In the genomic region with DNA sequence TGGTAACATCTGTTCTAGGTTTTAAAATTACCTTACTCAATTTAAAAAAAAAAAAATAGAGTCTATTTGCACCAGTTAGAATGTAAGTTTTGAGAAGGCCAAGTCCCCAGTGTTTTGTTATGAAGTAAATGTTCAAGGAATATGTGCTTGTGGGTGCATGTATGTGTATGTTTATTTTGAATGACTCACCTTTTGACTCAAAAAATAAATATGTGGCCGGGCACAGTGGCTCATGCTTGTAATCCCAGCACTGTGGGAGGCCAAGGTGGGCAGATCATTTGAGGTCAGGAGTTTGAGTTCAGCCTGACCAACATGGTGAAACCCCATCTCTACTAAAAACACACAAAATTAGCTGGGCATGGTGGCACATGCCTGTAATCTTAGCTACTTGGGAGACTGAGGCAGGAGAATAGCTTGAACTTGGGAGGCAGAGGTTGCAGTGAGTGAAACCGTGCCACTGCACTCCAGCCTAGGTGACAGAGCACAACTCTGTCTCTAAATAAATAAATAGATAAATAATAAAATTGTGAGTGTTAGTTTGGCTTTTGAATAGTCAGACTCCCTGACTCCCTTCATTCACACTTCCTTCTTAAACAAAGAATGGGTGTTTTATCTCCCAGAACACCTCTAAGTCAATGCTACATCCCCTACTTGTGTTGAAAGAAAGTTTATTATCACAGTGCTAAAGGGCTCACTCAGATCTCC, we compare ENCODE assay signal across 1 cellular context.
TF ChIP-seq lines count a peak whose summit lies in the region.

No MANE protein-coding gene starts in this region.

TF ChIP-seq in GM23338, 12 proteins besides CTCF, POLR2A, EP300 and RAD21 (continued from another document):
- TF ChIP-seq, protein P1, sequence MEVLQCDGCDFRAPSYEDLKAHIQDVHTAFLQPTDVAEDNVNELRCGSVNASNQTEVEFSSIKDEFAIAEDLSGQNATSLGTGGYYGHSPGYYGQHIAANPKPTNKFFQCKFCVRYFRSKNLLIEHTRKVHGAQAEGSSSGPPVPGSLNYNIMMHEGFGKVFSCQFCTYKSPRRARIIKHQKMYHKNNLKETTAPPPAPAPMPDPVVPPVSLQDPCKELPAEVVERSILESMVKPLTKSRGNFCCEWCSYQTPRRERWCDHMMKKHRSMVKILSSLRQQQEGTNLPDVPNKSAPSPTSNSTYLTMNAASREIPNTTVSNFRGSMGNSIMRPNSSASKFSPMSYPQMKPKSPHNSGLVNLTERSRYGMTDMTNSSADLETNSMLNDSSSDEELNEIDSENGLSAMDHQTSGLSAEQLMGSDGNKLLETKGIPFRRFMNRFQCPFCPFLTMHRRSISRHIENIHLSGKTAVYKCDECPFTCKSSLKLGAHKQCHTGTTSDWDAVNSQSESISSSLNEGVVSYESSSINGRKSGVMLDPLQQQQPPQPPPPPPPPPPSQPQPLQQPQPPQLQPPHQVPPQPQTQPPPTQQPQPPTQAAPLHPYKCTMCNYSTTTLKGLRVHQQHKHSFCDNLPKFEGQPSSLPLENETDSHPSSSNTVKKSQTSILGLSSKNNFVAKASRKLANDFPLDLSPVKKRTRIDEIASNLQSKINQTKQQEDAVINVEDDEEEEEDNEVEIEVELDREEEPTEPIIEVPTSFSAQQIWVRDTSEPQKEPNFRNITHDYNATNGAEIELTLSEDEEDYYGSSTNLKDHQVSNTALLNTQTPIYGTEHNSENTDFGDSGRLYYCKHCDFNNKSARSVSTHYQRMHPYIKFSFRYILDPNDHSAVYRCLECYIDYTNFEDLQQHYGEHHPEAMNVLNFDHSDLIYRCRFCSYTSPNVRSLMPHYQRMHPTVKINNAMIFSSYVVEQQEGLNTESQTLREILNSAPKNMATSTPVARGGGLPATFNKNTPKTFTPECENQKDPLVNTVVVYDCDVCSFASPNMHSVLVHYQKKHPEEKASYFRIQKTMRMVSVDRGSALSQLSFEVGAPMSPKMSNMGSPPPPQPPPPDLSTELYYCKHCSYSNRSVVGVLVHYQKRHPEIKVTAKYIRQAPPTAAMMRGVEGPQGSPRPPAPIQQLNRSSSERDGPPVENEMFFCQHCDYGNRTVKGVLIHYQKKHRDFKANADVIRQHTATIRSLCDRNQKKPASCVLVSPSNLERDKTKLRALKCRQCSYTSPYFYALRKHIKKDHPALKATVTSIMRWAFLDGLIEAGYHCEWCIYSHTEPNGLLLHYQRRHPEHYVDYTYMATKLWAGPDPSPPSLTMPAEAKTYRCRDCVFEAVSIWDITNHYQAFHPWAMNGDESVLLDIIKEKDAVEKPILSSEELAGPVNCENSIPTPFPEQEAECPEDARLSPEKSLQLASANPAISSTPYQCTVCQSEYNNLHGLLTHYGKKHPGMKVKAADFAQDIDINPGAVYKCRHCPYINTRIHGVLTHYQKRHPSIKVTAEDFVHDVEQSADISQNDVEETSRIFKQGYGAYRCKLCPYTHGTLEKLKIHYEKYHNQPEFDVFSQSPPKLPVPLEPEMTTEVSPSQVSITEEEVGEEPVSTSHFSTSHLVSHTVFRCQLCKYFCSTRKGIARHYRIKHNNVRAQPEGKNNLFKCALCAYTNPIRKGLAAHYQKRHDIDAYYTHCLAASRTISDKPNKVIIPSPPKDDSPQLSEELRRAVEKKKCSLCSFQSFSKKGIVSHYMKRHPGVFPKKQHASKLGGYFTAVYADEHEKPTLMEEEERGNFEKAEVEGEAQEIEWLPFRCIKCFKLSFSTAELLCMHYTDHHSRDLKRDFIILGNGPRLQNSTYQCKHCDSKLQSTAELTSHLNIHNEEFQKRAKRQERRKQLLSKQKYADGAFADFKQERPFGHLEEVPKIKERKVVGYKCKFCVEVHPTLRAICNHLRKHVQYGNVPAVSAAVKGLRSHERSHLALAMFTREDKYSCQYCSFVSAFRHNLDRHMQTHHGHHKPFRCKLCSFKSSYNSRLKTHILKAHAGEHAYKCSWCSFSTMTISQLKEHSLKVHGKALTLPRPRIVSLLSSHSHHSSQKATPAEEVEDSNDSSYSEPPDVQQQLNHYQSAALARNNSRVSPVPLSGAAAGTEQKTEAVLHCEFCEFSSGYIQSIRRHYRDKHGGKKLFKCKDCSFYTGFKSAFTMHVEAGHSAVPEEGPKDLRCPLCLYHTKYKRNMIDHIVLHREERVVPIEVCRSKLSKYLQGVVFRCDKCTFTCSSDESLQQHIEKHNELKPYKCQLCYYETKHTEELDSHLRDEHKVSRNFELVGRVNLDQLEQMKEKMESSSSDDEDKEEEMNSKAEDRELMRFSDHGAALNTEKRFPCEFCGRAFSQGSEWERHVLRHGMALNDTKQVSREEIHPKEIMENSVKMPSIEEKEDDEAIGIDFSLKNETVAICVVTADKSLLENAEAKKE (CRISPR knock-in tag; IDR thresholded peaks at IDR 0.05): no peak
- TF ChIP-seq EZH2phosphoT487 (IDR thresholded peaks at IDR 0.05; ENCODE audit: unreplicated experiment): no peak
